27 cellular contexts compared by ENCODE assay signal in genomic region chr5:127007522-127007921, GRCh38.
"Had no signal": no experiment of that assay in that cellular context is flagged by ENCODE, and none has a peak within 500 bp of the region (broad histone marks: within the 10 kb centered on the region; RNA-seq: fewer than 3 reads in every experiment).

No MANE protein-coding gene starts in this region.

- FAIRE-seq: endothelial cell of umbilical vein had no signal

- H3K4me1 ChIP-seq: ascending aorta, breast epithelium, gastroesophageal sphincter had no signal

- H3K27ac ChIP-seq: ascending aorta, breast epithelium, cardiac muscle cell, colonic mucosa, epithelial cell of prostate, esophagus squamous epithelium, gastroesophageal sphincter had no signal

- DNase-seq: activated CD4-positive, alpha-beta memory T cell treated with anti-CD3 and anti-CD28 coated beads, Interleukin-2, amount 10 ng/mL, durations not matched to agents 7 days and 5 days; activated CD4-positive, alpha-beta T cell treated with anti-CD3 and anti-CD28 coated beads for 36 hours; activated CD4-positive, alpha-beta T cell treated with anti-CD3 and anti-CD28 coated beads, Interleukin-2, amount 10 ng/mL, durations not matched to agents 24 days and 14 days; activated CD4-positive, CD25-positive, alpha-beta regulatory T cell; activated CD4-positive, CD25-positive, alpha-beta regulatory T cell treated with anti-CD3 and anti-CD28 coated beads, Interleukin-2, amount 50 U/mL, for 72 hours; activated CD8-positive, alpha-beta memory T cell treated with anti-CD3 and anti-CD28 coated beads, Interleukin-2, amount 50 U/mL, for 48 hours; activated gamma-delta T cell; activated naive CD4-positive, alpha-beta T cell; activated naive CD4-positive, alpha-beta T cell treated with anti-CD3 and anti-CD28 coated beads, Interleukin-2, amount 10 ng/mL, durations not matched to agents 7 days and 5 days; activated naive CD8-positive, alpha-beta T cell treated with anti-CD3 and anti-CD28 coated beads, Interleukin-2, amount 10 ng/mL, durations not matched to agents 7 days and 5 days; activated T-cell treated with anti-CD3 and anti-CD28 coated beads for 4 hours; activated T-cell treated with anti-CD3 and anti-CD28 coated beads, Interleukin-2, amount 50 U/mL, for 24 hours; activated T-cell treated with anti-CD3 and anti-CD28 coated beads, Interleukin-2, amount 50 U/mL, for 72 hours; central memory CD4-positive, alpha-beta T cell; cerebellar nuclear complex; colonic mucosa; effector CD8-positive, alpha-beta T cell; esophagus squamous epithelium; T-helper 2 cell had no signal

- H3K4me3 Mint-ChIP-seq: activated CD4-positive, alpha-beta memory T cell treated with anti-CD3 and anti-CD28 coated beads, Interleukin-2, amount 10 ng/mL, durations not matched to agents 7 days and 5 days; activated CD4-positive, alpha-beta T cell treated with anti-CD3 and anti-CD28 coated beads for 36 hours; activated CD4-positive, alpha-beta T cell treated with anti-CD3 and anti-CD28 coated beads, Interleukin-2, amount 10 ng/mL, durations not matched to agents 24 days and 14 days; activated naive CD4-positive, alpha-beta T cell treated with anti-CD3 and anti-CD28 coated beads, Interleukin-2, amount 10 ng/mL, durations not matched to agents 7 days and 5 days; activated naive CD8-positive, alpha-beta T cell treated with anti-CD3 and anti-CD28 coated beads, Interleukin-2, amount 10 ng/mL, durations not matched to agents 7 days and 5 days; activated T-cell treated with anti-CD3 and anti-CD28 coated beads, Interleukin-2, amount 50 U/mL, for 24 hours; activated T-cell treated with anti-CD3 and anti-CD28 coated beads, Interleukin-2, amount 50 U/mL, for 72 hours had no signal

- H3K4me3 ChIP-seq: ascending aorta, breast epithelium, cardiac muscle cell, colonic mucosa, esophagus squamous epithelium, gastroesophageal sphincter had no signal

- H3K27me3 ChIP-seq: ascending aorta, breast epithelium, cardiac muscle cell, colonic mucosa, esophagus squamous epithelium, gastroesophageal sphincter had no signal

- H3K4me1 Mint-ChIP-seq: activated CD4-positive, alpha-beta memory T cell treated with anti-CD3 and anti-CD28 coated beads, Interleukin-2, amount 10 ng/mL, durations not matched to agents 7 days and 5 days; activated naive CD4-positive, alpha-beta T cell treated with anti-CD3 and anti-CD28 coated beads, Interleukin-2, amount 10 ng/mL, durations not matched to agents 7 days and 5 days had no signal

- H3K36me3 Mint-ChIP-seq: activated naive CD4-positive, alpha-beta T cell treated with anti-CD3 and anti-CD28 coated beads, Interleukin-2, amount 10 ng/mL, durations not matched to agents 7 days and 5 days; brain had no signal

- H3K9me3 ChIP-seq: ascending aorta, breast epithelium, colonic mucosa, esophagus squamous epithelium, gastroesophageal sphincter had no signal

- H3K36me3 ChIP-seq: ascending aorta, breast epithelium, cardiac muscle cell, colonic mucosa, esophagus squamous epithelium, gastroesophageal sphincter had no signal

- H3K27me3 Mint-ChIP-seq: activated CD4-positive, alpha-beta memory T cell treated with anti-CD3 and anti-CD28 coated beads, Interleukin-2, amount 10 ng/mL, durations not matched to agents 7 days and 5 days; activated CD4-positive, alpha-beta T cell treated with anti-CD3 and anti-CD28 coated beads for 36 hours; activated CD4-positive, alpha-beta T cell treated with anti-CD3 and anti-CD28 coated beads, Interleukin-2, amount 10 ng/mL, durations not matched to agents 24 days and 14 days; activated naive CD4-positive, alpha-beta T cell treated with anti-CD3 and anti-CD28 coated beads, Interleukin-2, amount 10 ng/mL, durations not matched to agents 7 days and 5 days; activated naive CD8-positive, alpha-beta T cell treated with anti-CD3 and anti-CD28 coated beads, Interleukin-2, amount 10 ng/mL, durations not matched to agents 7 days and 5 days; activated T-cell treated with anti-CD3 and anti-CD28 coated beads, Interleukin-2, amount 50 U/mL, for 24 hours; brain had no signal

- H3K27ac Mint-ChIP-seq: activated CD4-positive, alpha-beta memory T cell treated with anti-CD3 and anti-CD28 coated beads, Interleukin-2, amount 10 ng/mL, durations not matched to agents 7 days and 5 days; activated CD4-positive, alpha-beta T cell treated with anti-CD3 and anti-CD28 coated beads for 36 hours; activated CD4-positive, alpha-beta T cell treated with anti-CD3 and anti-CD28 coated beads, Interleukin-2, amount 10 ng/mL, durations not matched to agents 24 days and 14 days; activated naive CD4-positive, alpha-beta T cell treated with anti-CD3 and anti-CD28 coated beads, Interleukin-2, amount 10 ng/mL, durations not matched to agents 7 days and 5 days; activated naive CD4-positive, alpha-beta T cell treated with anti-CD3 and anti-CD28 coated beads, Interleukin-2, amount 50 U/mL, for 72 hours; activated naive CD8-positive, alpha-beta T cell treated with anti-CD3 and anti-CD28 coated beads, Interleukin-2, amount 10 ng/mL, durations not matched to agents 7 days and 5 days; activated T-cell treated with anti-CD3 and anti-CD28 coated beads, Interleukin-2, amount 50 U/mL, for 24 hours; activated T-cell treated with anti-CD3 and anti-CD28 coated beads, Interleukin-2, amount 50 U/mL, for 72 hours had no signal

- H3K9me3 Mint-ChIP-seq: activated CD4-positive, alpha-beta memory T cell treated with anti-CD3 and anti-CD28 coated beads, Interleukin-2, amount 10 ng/mL, durations not matched to agents 7 days and 5 days; activated naive CD4-positive, alpha-beta T cell treated with anti-CD3 and anti-CD28 coated beads, Interleukin-2, amount 10 ng/mL, durations not matched to agents 7 days and 5 days; activated naive CD4-positive, alpha-beta T cell treated with anti-CD3 and anti-CD28 coated beads, Interleukin-2, amount 50 U/mL, for 72 hours; activated T-cell treated with anti-CD3 and anti-CD28 coated beads, Interleukin-2, amount 50 U/mL, for 24 hours; activated T-cell treated with anti-CD3 and anti-CD28 coated beads, Interleukin-2, amount 50 U/mL, for 72 hours; brain had no signal
